ENCODE assay signal across 1 cellular context in genomic region chr18:62702259-62702658, GRCh38.
TF ChIP-seq lines count a peak whose summit lies in the region.

No MANE protein-coding gene starts in this region.

TF ChIP-seq in GM23338, 12 proteins besides CTCF, POLR2A, EP300 and RAD21 (continued from another document):
- TF ChIP-seq JUNB (IDR thresholded peaks at IDR 0.05; ENCODE audit: unreplicated experiment) (no peak), ZNF114 (CRISPR knock-in tag; IDR thresholded peaks at IDR 0.05) (no peak), STAT1 (IDR thresholded peaks at IDR 0.05; ENCODE audit: unreplicated experiment) (no peak), NANOG (IDR thresholded peaks at IDR 0.05; ENCODE audit: borderline replicate concordance) (no peak), EZH2phosphoT487 (IDR thresholded peaks at IDR 0.05; ENCODE audit: unreplicated experiment) (no peak), EZH2 (IDR thresholded peaks at IDR 0.05; ENCODE audit: low read depth, unreplicated experiment) (no peak)
- TF ChIP-seq, protein P1, sequence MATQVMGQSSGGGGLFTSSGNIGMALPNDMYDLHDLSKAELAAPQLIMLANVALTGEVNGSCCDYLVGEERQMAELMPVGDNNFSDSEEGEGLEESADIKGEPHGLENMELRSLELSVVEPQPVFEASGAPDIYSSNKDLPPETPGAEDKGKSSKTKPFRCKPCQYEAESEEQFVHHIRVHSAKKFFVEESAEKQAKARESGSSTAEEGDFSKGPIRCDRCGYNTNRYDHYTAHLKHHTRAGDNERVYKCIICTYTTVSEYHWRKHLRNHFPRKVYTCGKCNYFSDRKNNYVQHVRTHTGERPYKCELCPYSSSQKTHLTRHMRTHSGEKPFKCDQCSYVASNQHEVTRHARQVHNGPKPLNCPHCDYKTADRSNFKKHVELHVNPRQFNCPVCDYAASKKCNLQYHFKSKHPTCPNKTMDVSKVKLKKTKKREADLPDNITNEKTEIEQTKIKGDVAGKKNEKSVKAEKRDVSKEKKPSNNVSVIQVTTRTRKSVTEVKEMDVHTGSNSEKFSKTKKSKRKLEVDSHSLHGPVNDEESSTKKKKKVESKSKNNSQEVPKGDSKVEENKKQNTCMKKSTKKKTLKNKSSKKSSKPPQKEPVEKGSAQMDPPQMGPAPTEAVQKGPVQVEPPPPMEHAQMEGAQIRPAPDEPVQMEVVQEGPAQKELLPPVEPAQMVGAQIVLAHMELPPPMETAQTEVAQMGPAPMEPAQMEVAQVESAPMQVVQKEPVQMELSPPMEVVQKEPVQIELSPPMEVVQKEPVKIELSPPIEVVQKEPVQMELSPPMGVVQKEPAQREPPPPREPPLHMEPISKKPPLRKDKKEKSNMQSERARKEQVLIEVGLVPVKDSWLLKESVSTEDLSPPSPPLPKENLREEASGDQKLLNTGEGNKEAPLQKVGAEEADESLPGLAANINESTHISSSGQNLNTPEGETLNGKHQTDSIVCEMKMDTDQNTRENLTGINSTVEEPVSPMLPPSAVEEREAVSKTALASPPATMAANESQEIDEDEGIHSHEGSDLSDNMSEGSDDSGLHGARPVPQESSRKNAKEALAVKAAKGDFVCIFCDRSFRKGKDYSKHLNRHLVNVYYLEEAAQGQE (IDR thresholded peaks at IDR 0.05; ENCODE audit: unreplicated experiment) = no peak
